In genomic region chr12:110304061-110304551, GRCh38 we compare ENCODE assay signal across 13 cellular contexts. TPM values are rescaled to one million over a fixed set of nuclear protein-coding genes. Genes with fewer than 3 reads are reported as not detected.
DNase-seq lines count a peak whose midpoint lies in the region; ATAC-seq and TF ChIP-seq lines count a peak whose summit lies in the region.
"Had no signal": no experiment of that assay in that cellular context is flagged by ENCODE, and none has a peak within 500 bp of the region (broad histone marks: within the 10 kb centered on the region; RNA-seq: fewer than 3 reads in every experiment).

No MANE protein-coding gene starts in this region.

- peaks cover 31% of the 10 kb centered on the region for H3K4me1 Mint-ChIP-seq in activated naive CD4-positive, alpha-beta T cell treated with anti-CD3 and anti-CD28 coated beads, Interleukin-2, amount 10 ng/mL, durations not matched to agents 7 days and 5 days

- H3K27ac Mint-ChIP-seq in activated naive CD4-positive, alpha-beta T cell treated with anti-CD3 and anti-CD28 coated beads, Interleukin-2, amount 10 ng/mL, durations not matched to agents 7 days and 5 days: peak overlapping the region; percentile 47
- H3K27ac Mint-ChIP-seq in activated naive CD4-positive, alpha-beta T cell treated with anti-CD3 and anti-CD28 coated beads, Interleukin-2, amount 50 U/mL, for 72 hours: no peak overlapping the region
- H3K27ac Mint-ChIP-seq: activated B cell treated with CpG ODN at 0.5 μM for 24 hours had no signal

- intact Hi-C loops in head of caudate nucleus (cut with DNase I): no loop called here

- no peaks in the 10 kb centered on the region for H3K9me3 Mint-ChIP-seq in activated naive CD4-positive, alpha-beta T cell treated with anti-CD3 and anti-CD28 coated beads, Interleukin-2, amount 10 ng/mL, durations not matched to agents 7 days and 5 days
- H3K9me3 Mint-ChIP-seq in activated naive CD4-positive, alpha-beta T cell treated with anti-CD3 and anti-CD28 coated beads, Interleukin-2, amount 50 U/mL, for 72 hours: no peaks in the 10 kb centered on the region
- H3K9me3 Mint-ChIP-seq: activated B cell treated with CpG ODN at 0.5 μM for 24 hours; naive thymus-derived CD8-positive, alpha-beta T cell had no signal

- no peaks in the 10 kb centered on the region for H3K9me3 ChIP-seq in adipocyte (ENCODE audit: control insufficient read depth, low read length)
- H3K9me3 ChIP-seq in thoracic aorta: no peaks in the 10 kb centered on the region

- no peak overlapping the region for H3K4me3 Mint-ChIP-seq in activated naive CD4-positive, alpha-beta T cell treated with anti-CD3 and anti-CD28 coated beads, Interleukin-2, amount 10 ng/mL, durations not matched to agents 7 days and 5 days
- H3K4me3 Mint-ChIP-seq: activated B cell treated with CpG ODN at 0.5 μM for 24 hours; naive thymus-derived CD8-positive, alpha-beta T cell had no signal

- H3K9ac ChIP-seq in adipocyte (ENCODE audit: low read length): no peak overlapping the region

- H3K27me3 ChIP-seq in adipocyte (replicated peaks; ENCODE audit: control insufficient read depth, insufficient read depth, low read length) (no peaks in the 10 kb centered on the region), thoracic aorta (replicated peaks; ENCODE audit: insufficient read depth) (no peaks in the 10 kb centered on the region)

- H3K36me3 Mint-ChIP-seq in activated naive CD4-positive, alpha-beta T cell treated with anti-CD3 and anti-CD28 coated beads, Interleukin-2, amount 10 ng/mL, durations not matched to agents 7 days and 5 days: peaks cover 55% of the 10 kb centered on the region
- H3K36me3 Mint-ChIP-seq in activated naive CD4-positive, alpha-beta T cell treated with anti-CD3 and anti-CD28 coated beads, Interleukin-2, amount 50 U/mL, for 72 hours: peaks cover 18 to 44% of the 10 kb centered on the region in 2 donors

- DNase-seq in activated naive CD4-positive, alpha-beta T cell treated with anti-CD3 and anti-CD28 coated beads, Interleukin-2, amount 10 ng/mL, durations not matched to agents 7 days and 5 days: no peak
- no peak for DNase-seq in activated naive CD4-positive, alpha-beta T cell treated with anti-CD3 and anti-CD28 coated beads, Interleukin-2, amount 50 U/mL, for 72 hours (ENCODE audit: low spot score in 2 of 2)
- DNase-seq in adipocyte (ENCODE audit: low read depth) (peak; percentile 62), fibroblast of mammary gland (ENCODE audit: low read depth) (peak; percentile 69), thoracic aorta (ENCODE audit: low spot score) (no peak), head of caudate nucleus (no peak), occipital lobe (lab: John Stamatoyannopoulos, UW) (no peak)
- DNase-seq: activated B cell treated with CpG ODN at 0.5 μM for 24 hours; activated gamma-delta T cell treated with Interleukin-2 at 50 U/mL for 16 hours; Karpas-422; naive thymus-derived CD8-positive, alpha-beta T cell; NCI-H2227 treated with DMSO at 0.1 percent for 48 hours had no signal

- no peaks in the 10 kb centered on the region for H3K27me3 Mint-ChIP-seq in activated naive CD4-positive, alpha-beta T cell treated with anti-CD3 and anti-CD28 coated beads, Interleukin-2, amount 10 ng/mL, durations not matched to agents 7 days and 5 days
- H3K27me3 Mint-ChIP-seq: activated B cell treated with CpG ODN at 0.5 μM for 24 hours; naive thymus-derived CD8-positive, alpha-beta T cell had no signal

- TF ChIP-seq CTCF in fibroblast of mammary gland (conservative IDR thresholded peaks at IDR 0.05; ENCODE audit: control insufficient read depth, insufficient read depth, low read depth, low read length) (no peak), thoracic aorta (IDR thresholded peaks at IDR 0.05) (no peak)

- peaks cover 83% of the 10 kb centered on the region for H3K36me3 ChIP-seq in adipocyte (ENCODE audit: control insufficient read depth, insufficient read depth, low read length, severe bottlenecking)
- peaks cover 15% of the 10 kb centered on the region for H3K36me3 ChIP-seq in thoracic aorta

- H3K27ac ChIP-seq in thoracic aorta: peak overlapping the region; percentile 31 to 48

- ATAC-seq in activated naive CD4-positive, alpha-beta T cell treated with anti-CD3 and anti-CD28 coated beads, Interleukin-2, amount 50 U/mL, for 72 hours: no peak
- ATAC-seq in thoracic aorta (ENCODE audit: insufficient number of reproducible peaks, low FRiP score, low read depth): no peak
- no peak for ATAC-seq in GM18907 (IDR thresholded peaks at IDR 0.05; ENCODE audit: unreplicated experiment)
- ATAC-seq: naive thymus-derived CD8-positive, alpha-beta T cell had no signal

- CTCF ChIA-PET in activated naive CD4-positive, alpha-beta T cell treated with anti-CD3 and anti-CD28 coated beads, Interleukin-2, amount 10 ng/mL, durations not matched to agents 7 days and 5 days (lab: Charles Lee): no interaction called here

- H3K4me3 ChIP-seq in adipocyte (ENCODE audit: low read length) (no peak overlapping the region), fibroblast of mammary gland (ENCODE audit: control insufficient read depth, low read depth, low read length) (no peak overlapping the region), thoracic aorta (no peak overlapping the region)

- H3K4me1 ChIP-seq in adipocyte (ENCODE audit: control insufficient read depth, insufficient read depth, low read length) (peaks cover 22% of the 10 kb centered on the region), thoracic aorta (ENCODE audit: control insufficient read depth in 1 of 2, low read depth in 2 of 2) (peaks cover 29 to 73% of the 10 kb centered on the region in 2 donors)

RNA-seq across cellular contexts. Expression of gene ATP2A2, which starts 23.1 kb away (rescaled TPM):
- 100 to 1,000 TPM; 121 to 132 TPM for total RNA-seq in activated naive CD4-positive, alpha-beta T cell treated with anti-CD3 and anti-CD28 coated beads, Interleukin-2, amount 50 U/mL, for 72 hours
- total RNA-seq in thoracic aorta: 100 to 1,000 TPM; 226 to 290 TPM
- 161 TPM for total RNA-seq in occipital lobe

Comparison
In these comparisons a context has a peak if more than half of its experiments do, and no peak if none do; other contexts are left out.
1. DNase-seq: peak in adipocyte (single experiment) and fibroblast of mammary gland (single experiment); none in activated naive CD4-positive, alpha-beta T cell treated with anti-CD3 and anti-CD28 coated beads, Interleukin-2, amount 10 ng/mL, durations not matched to agents 7 days and 5 days (single experiment), activated naive CD4-positive, alpha-beta T cell treated with anti-CD3 and anti-CD28 coated beads, Interleukin-2, amount 50 U/mL, for 72 hours (0 of 2), thoracic aorta (single experiment), head of caudate nucleus (0 of 42) and occipital lobe (single experiment).